In the genomic region with DNA sequence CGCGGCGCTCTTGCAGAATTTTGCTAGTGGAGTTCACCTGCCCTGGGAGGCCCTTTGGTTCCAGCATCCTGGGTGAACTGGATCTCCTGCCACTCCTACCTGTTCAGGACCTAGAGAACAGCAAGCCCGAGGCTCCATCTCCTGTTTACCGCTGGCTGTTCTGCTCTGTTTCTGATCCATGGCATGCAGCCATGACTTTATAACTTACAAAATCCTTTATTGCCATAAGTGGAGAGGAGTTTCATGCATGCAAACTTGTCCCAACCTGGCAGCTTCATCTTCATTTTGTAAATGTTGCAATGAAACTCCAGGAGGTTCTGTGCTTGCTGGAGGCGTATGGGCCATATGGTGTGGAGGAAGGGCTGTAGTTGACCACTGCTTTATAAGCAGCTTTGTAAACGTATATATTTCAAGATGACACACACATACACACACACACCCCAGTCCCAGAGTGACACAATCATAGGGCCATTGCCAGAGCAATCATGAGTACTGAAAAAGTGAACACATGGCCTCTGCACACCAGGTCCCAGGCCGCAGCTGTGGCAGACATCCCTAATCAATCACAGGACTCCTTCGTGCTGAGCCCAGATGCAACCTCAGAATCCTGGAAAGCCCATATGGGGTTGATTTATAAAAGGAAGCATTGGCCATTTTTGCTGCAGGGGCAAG, we compare ENCODE assay signal across 20 cellular contexts.
A peak's percentile ranks its signal among the peaks of the same experiment; 100 is the strongest.
DNase-seq lines count a peak whose midpoint lies in the region; ATAC-seq and TF ChIP-seq lines count a peak whose summit lies in the region.
"Had no signal": no experiment of that assay in that cellular context is flagged by ENCODE, and none has a peak within 500 bp of the region (broad histone marks: within the 10 kb centered on the region; RNA-seq: fewer than 3 reads in every experiment).

No MANE protein-coding gene starts in this region.

- H3K27me3 ChIP-seq in IMR-90 (ENCODE audit: control insufficient read depth, insufficient read depth, low read length), result peaks cover 44% of the 10 kb centered on the region

- TF ChIP-seq POLR2A in IMR-90 (IDR thresholded peaks at IDR 0.05; ENCODE audit: low read depth, low read length), result no peak

- CTCF ChIA-PET in IMR-90 (lab: Yijun Ruan, JAX), result interaction anchor here (0.6 kb wide), 1 partner anchor 145 kb away, joined by 3 read pairs; no protein-coding TSS in a partner anchor

- H4K91ac ChIP-seq in IMR-90 (ENCODE audit: insufficient read depth, low read depth, low read length), result no peak overlapping the region

- no peak for ATAC-seq in IMR-90 (ENCODE audit: low read depth)
- no peak for ATAC-seq in HG03457 (IDR thresholded peaks at IDR 0.05; ENCODE audit: unreplicated experiment)
- ATAC-seq: activated CD8-positive, alpha-beta T cell treated with anti-CD3 and anti-CD28 coated beads, Interleukin-2, amount 10 ng/mL, durations not matched to agents 7 days and 5 days; activated T-cell treated with anti-CD3 and anti-CD28 coated beads, Interleukin-2, amount 50 U/mL, for 4 hours; lower lobe of right lung; Right ventricle myocardium inferior had no signal

- H3K27ac ChIP-seq in IMR-90 (ENCODE audit: insufficient read depth, low read length), result no peak overlapping the region
- H3K27ac ChIP-seq: lower lobe of right lung, stomach had no signal

- no TSS peak for BruUV-seq in IMR-90 (replicated peaks; lab: Mats Ljungman, UMichigan)

- TF ChIP-seq CTCF in IMR-90 (conservative IDR thresholded peaks at IDR 0.05; ENCODE audit: low read depth, low read length) (no peak), fibroblast of mammary gland (conservative IDR thresholded peaks at IDR 0.05; ENCODE audit: control insufficient read depth, insufficient read depth, low read depth, low read length) (no peak)

- no peak overlapping the region for H4K8ac ChIP-seq in IMR-90 (ENCODE audit: low read depth in 2 of 2, low read length in 2 of 2)

- H2AFZ ChIP-seq in IMR-90 (replicated peaks; ENCODE audit: low read length, poor library complexity), result no peak overlapping the region

- no peak overlapping the region for H2AK9ac ChIP-seq in IMR-90 (replicated peaks; ENCODE audit: low read depth, low read length, poor library complexity)

- POLR2A ChIA-PET in IMR-90 (lab: Charles Lee; ENCODE audit: unreplicated experiment), result no interaction called here

- DNase-seq in IMR-90 (peak; percentile 18), SK-N-DZ (ENCODE audit: low spot score) (peak; percentile 61), fibroblast of mammary gland (ENCODE audit: low read depth) (peak; percentile 40), skeletal muscle cell (ENCODE audit: low read depth) (peak; percentile 2), NCI-H2107 treated with DMSO at 0.1 percent for 48 hours (lab: John Stamatoyannopoulos, UW; ENCODE audit: unreplicated experiment) (no peak), NOMO-1 treated with DMSO at 0.1 percent for 48 hours (lab: John Stamatoyannopoulos, UW; ENCODE audit: unreplicated experiment) (no peak), NCI-H2196 (lab: John Stamatoyannopoulos, UW; ENCODE audit: unreplicated experiment) (no peak)
- DNase-seq: activated B cell treated with CpG ODN at 0.5 μM for 24 hours; activated CD8-positive, alpha-beta T cell treated with anti-CD3 and anti-CD28 coated beads, Interleukin-2, amount 10 ng/mL, durations not matched to agents 7 days and 5 days; activated T-cell treated with anti-CD3 and anti-CD28 coated beads, Interleukin-2, amount 50 U/mL, for 4 hours; effector memory CD4-positive, alpha-beta T cell; GDM1; lower lobe of right lung; NCI-H146; NCI-H345; stimulated activated CD4-positive, alpha-beta T cell treated with anti-CD3 and anti-CD28 coated beads, Interleukin-2, amount 100 ng/mL, for 48 hours; stomach; T-helper 1 cell had no signal

- H4K20me1 ChIP-seq in IMR-90 (ENCODE audit: insufficient read depth, low read length), result no peaks in the 10 kb centered on the region

- in situ Hi-C loops in IMR-90 (cut with MboI; ENCODE audit: low sequenced_read_pairs), result no loop called here

- no peak overlapping the region for H3K14ac ChIP-seq in IMR-90 (replicated peaks; ENCODE audit: low read depth, low read length)

- no peak overlapping the region for H2BK20ac ChIP-seq in IMR-90 (ENCODE audit: low read depth, low read length)

- H3K36me3 ChIP-seq in IMR-90 (ENCODE audit: control insufficient read depth, insufficient read depth, low read length), result no peaks in the 10 kb centered on the region
- H3K36me3 ChIP-seq: lower lobe of right lung, stomach had no signal

- no peak overlapping the region for H3K9ac ChIP-seq in IMR-90 (ENCODE audit: low read depth, low read length)

- no peak overlapping the region for H3K4ac ChIP-seq in IMR-90 (ENCODE audit: low read depth, low read length)

- no peaks in the 10 kb centered on the region for H3K79me1 ChIP-seq in IMR-90 (ENCODE audit: low read depth in 1 of 2, low read length in 2 of 2)

- no peak overlapping the region for H3K4me2 ChIP-seq in IMR-90 (ENCODE audit: low read depth, low read length)

- no peak overlapping the region for H4K5ac ChIP-seq in IMR-90 (ENCODE audit: low read depth, low read length)

- WGBS in IMR-90 (ENCODE audit: extremely low coverage in 2 of 2, insufficient read length in 1 of 2), 2 experiments, result no CpG with 5 or more reads among the region's 9 CpGs

- H3K9me3 ChIP-seq in IMR-90 (ENCODE audit: control insufficient read depth, insufficient read depth, low read length), result no peaks in the 10 kb centered on the region
- H3K9me3 ChIP-seq: lower lobe of right lung, stomach had no signal

- H3K4me1 ChIP-seq in IMR-90 (ENCODE audit: control insufficient read depth, insufficient read depth, low read length), result no peaks in the 10 kb centered on the region
- H3K4me1 ChIP-seq: lower lobe of right lung had no signal

- H2BK120ac ChIP-seq in IMR-90 (ENCODE audit: low read depth, low read length), result no peak overlapping the region

- H3K9me1 ChIP-seq in IMR-90 (ENCODE audit: insufficient read depth, low read length), result no peaks in the 10 kb centered on the region

- H2BK15ac ChIP-seq in IMR-90 (ENCODE audit: low read depth, low read length), result no peak overlapping the region

- H3K56ac ChIP-seq in IMR-90 (ENCODE audit: extremely low read depth, insufficient read depth, low read length), result no peak overlapping the region

- no peak overlapping the region for H3K23ac ChIP-seq in IMR-90 (ENCODE audit: low read depth, low read length)

- no peak for TF ChIP-seq RAD21 in IMR-90 (IDR thresholded peaks at IDR 0.05; ENCODE audit: low read length)

- H3K4me3 ChIP-seq in IMR-90 (ENCODE audit: insufficient read depth, low read depth, low read length) (no peak overlapping the region), fibroblast of mammary gland (ENCODE audit: control insufficient read depth, low read depth, low read length) (no peak overlapping the region), skeletal muscle cell (ENCODE audit: low read depth, low read length) (no peak overlapping the region)
- H3K4me3 ChIP-seq: lower lobe of right lung, stomach had no signal

- no peak overlapping the region for H2BK5ac ChIP-seq in IMR-90 (ENCODE audit: low read depth, low read length, poor library complexity, severe bottlenecking)

- H2AK5ac ChIP-seq in IMR-90 (ENCODE audit: low read depth, low read length), result no peak overlapping the region

- no peak overlapping the region for H3K18ac ChIP-seq in IMR-90 (ENCODE audit: low read depth, low read length)

- dilution Hi-C loops in IMR-90 (cut with HindIII; ENCODE audit: low sequenced_read_pairs, unreplicated experiment), result no loop called here

- intact Hi-C loops in IMR-90 (cut with micrococcal nuclease), result no loop called here

TF ChIP-seq in IMR-90, 13 proteins besides CTCF, POLR2A, EP300 and RAD21:
- TF ChIP-seq, protein P1, sequence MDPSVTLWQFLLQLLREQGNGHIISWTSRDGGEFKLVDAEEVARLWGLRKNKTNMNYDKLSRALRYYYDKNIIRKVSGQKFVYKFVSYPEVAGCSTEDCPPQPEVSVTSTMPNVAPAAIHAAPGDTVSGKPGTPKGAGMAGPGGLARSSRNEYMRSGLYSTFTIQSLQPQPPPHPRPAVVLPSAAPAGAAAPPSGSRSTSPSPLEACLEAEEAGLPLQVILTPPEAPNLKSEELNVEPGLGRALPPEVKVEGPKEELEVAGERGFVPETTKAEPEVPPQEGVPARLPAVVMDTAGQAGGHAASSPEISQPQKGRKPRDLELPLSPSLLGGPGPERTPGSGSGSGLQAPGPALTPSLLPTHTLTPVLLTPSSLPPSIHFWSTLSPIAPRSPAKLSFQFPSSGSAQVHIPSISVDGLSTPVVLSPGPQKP (IDR thresholded peaks at IDR 0.05; ENCODE audit: borderline replicate concordance, low read depth, low read length), result no peak
- TF ChIP-seq NFE2L2 (IDR thresholded peaks at IDR 0.05; ENCODE audit: low read depth, low read length) (no peak), MXI1 (IDR thresholded peaks at IDR 0.05; ENCODE audit: borderline replicate concordance, low read depth, low read length) (no peak), FOS (IDR thresholded peaks at IDR 0.05; ENCODE audit: low read depth, low read length) (no peak), CEBPB (IDR thresholded peaks at IDR 0.05; ENCODE audit: low read depth, low read length) (no peak), MAFK (IDR thresholded peaks at IDR 0.05; ENCODE audit: low read depth, low read length) (no peak)
- TF ChIP-seq, protein P2, sequence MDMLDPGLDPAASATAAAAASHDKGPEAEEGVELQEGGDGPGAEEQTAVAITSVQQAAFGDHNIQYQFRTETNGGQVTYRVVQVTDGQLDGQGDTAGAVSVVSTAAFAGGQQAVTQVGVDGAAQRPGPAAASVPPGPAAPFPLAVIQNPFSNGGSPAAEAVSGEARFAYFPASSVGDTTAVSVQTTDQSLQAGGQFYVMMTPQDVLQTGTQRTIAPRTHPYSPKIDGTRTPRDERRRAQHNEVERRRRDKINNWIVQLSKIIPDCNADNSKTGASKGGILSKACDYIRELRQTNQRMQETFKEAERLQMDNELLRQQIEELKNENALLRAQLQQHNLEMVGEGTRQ (IDR thresholded peaks at IDR 0.05; ENCODE audit: low read depth, low read length), result no peak

Comparison
In these comparisons a context has a peak if more than half of its experiments do, and no peak if none do; other contexts are left out.
1. DNase-seq: peak in IMR-90 (single experiment), SK-N-DZ (single experiment), fibroblast of mammary gland (single experiment) and skeletal muscle cell (single experiment); none in NCI-H2107 treated with DMSO at 0.1 percent for 48 hours (single experiment), NOMO-1 treated with DMSO at 0.1 percent for 48 hours (single experiment) and NCI-H2196 (single experiment).